12 cellular contexts compared by ENCODE assay signal in the genomic region with DNA sequence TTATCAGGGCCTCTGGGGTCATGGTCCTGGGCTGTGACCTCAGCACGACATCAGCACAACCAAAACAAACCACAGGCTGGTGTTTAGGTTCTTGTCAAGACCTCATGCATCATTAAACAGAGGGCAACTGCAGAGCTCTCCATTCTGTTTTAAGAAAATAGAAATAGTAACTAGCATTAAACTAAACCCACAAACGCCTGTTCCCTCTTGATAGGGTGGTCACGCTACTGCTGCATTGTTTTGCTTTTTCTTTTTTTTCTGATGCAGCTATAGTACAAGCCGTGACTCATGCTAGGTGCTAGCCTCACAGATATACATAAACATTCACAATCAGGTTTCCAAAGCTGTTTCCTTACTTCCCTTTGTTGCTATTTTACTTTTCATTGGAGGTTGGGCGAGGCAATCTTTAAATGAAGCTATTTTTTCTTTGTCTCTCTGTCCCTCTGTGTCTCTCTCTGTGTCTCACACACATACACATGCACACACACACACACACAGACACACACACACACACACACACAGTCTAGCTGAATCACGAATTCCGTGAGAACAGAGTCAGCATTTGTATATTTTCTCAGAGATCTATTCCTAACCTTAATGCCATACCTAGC.
DNase-seq lines count a peak whose midpoint lies in the region; ATAC-seq, FAIRE-seq and TF ChIP-seq lines count a peak whose summit lies in the region.
"Had no signal": no experiment of that assay in that cellular context is flagged by ENCODE, and none has a peak within 500 bp of the region (broad histone marks: within the 10 kb centered on the region; RNA-seq: fewer than 3 reads in every experiment).

No MANE protein-coding gene starts in this region.

- no peaks in the 10 kb centered on the region for H3K36me3 ChIP-seq in CD8-positive, alpha-beta memory T cell (ENCODE audit: insufficient read depth, low read length)

- H3K4me1 Mint-ChIP-seq in activated naive CD8-positive, alpha-beta T cell treated with anti-CD3 and anti-CD28 coated beads, Interleukin-2, amount 50 U/mL, for 24 hours, result no peaks in the 10 kb centered on the region
- peaks cover 3 to 19% (median 4%) of the 10 kb centered on the region in 3 donors for H3K4me1 Mint-ChIP-seq in CD8-positive, alpha-beta memory T cell

- H3K9me3 Mint-ChIP-seq in activated naive CD8-positive, alpha-beta T cell treated with anti-CD3 and anti-CD28 coated beads, Interleukin-2, amount 50 U/mL, for 24 hours, result peaks cover 25% of the 10 kb centered on the region
- peaks cover 4 to 21% (median 17%) of the 10 kb centered on the region in 5 donors for H3K9me3 Mint-ChIP-seq in CD8-positive, alpha-beta memory T cell

- no peak for FAIRE-seq in H54 (lab: Jason Lieb, UNC)

- DNase-seq in H54 (ENCODE audit: insufficient read length, low spot score), result peak; percentile 15
- peak; percentile 15 for DNase-seq in fibroblast of peridontal ligament (ENCODE audit: extremely low read depth)
- DNase-seq in renal cortical epithelial cell (ENCODE audit: low read depth), result peak; percentile 86
- no peak for DNase-seq in activated naive CD8-positive, alpha-beta T cell treated with anti-CD3 and anti-CD28 coated beads, Interleukin-2, amount 50 U/mL, for 24 hours
- DNase-seq in activated CD4-positive, CD25-positive, alpha-beta regulatory T cell treated with anti-CD3 and anti-CD28 coated beads, Interleukin-2, amount 50 U/mL, for 72 hours, result no peak
- DNase-seq in CD8-positive, alpha-beta memory T cell, result no peak
- DNase-seq in NCI-H510A (lab: John Stamatoyannopoulos, UW), result no peak
- DNase-seq: NCI-H446 treated with DMSO at 0.1 percent for 48 hours, retina had no signal

- H3K4me3 Mint-ChIP-seq in activated naive CD8-positive, alpha-beta T cell treated with anti-CD3 and anti-CD28 coated beads, Interleukin-2, amount 50 U/mL, for 24 hours, result no peak overlapping the region
- no peak overlapping the region for H3K4me3 Mint-ChIP-seq in CD8-positive, alpha-beta memory T cell

- CTCF ChIA-PET in CD8-positive, alpha-beta memory T cell (lab: Charles Lee), result no interaction called here

- POLR2A ChIA-PET in CD8-positive, alpha-beta memory T cell (lab: Charles Lee), result no interaction called here

- no peak for TF ChIP-seq POLR2A in H54 (IDR thresholded peaks at IDR 0.05; ENCODE audit: low read depth, low read length)

- H3K9me3 ChIP-seq in CD8-positive, alpha-beta memory T cell (ENCODE audit: low read length), result no peaks in the 10 kb centered on the region

- TF ChIP-seq CTCF in WI38 (IDR thresholded peaks at IDR 0.05; ENCODE audit: low read depth, low read length), result no peak

- H3K27me3 Mint-ChIP-seq in activated naive CD8-positive, alpha-beta T cell treated with anti-CD3 and anti-CD28 coated beads, Interleukin-2, amount 50 U/mL, for 24 hours, result no peaks in the 10 kb centered on the region
- H3K27me3 Mint-ChIP-seq in CD8-positive, alpha-beta memory T cell, result peaks cover 4 to 7% of the 10 kb centered on the region in 2 donors

- no peaks in the 10 kb centered on the region for H3K27me3 ChIP-seq in CD8-positive, alpha-beta memory T cell (ENCODE audit: insufficient read depth, low read length, poor library complexity, severe bottlenecking)

- no peak overlapping the region for H3K27ac Mint-ChIP-seq in activated naive CD8-positive, alpha-beta T cell treated with anti-CD3 and anti-CD28 coated beads, Interleukin-2, amount 50 U/mL, for 24 hours
- no peak overlapping the region for H3K27ac Mint-ChIP-seq in CD8-positive, alpha-beta memory T cell
- H3K27ac Mint-ChIP-seq: activated naive CD4-positive, alpha-beta T cell treated with anti-CD3 and anti-CD28 coated beads, Interleukin-2, amount 50 U/mL, for 72 hours had no signal

- no peak for ATAC-seq in activated naive CD8-positive, alpha-beta T cell treated with anti-CD3 and anti-CD28 coated beads, Interleukin-2, amount 50 U/mL, for 24 hours
- ATAC-seq: activated naive CD4-positive, alpha-beta T cell treated with anti-CD3 and anti-CD28 coated beads, Interleukin-2, amount 50 U/mL, for 72 hours had no signal

- H3K4me1 ChIP-seq in CD8-positive, alpha-beta memory T cell (ENCODE audit: insufficient read depth, low read length), result no peaks in the 10 kb centered on the region

- no peak overlapping the region for H3K27ac ChIP-seq in CD8-positive, alpha-beta memory T cell (ENCODE audit: low read depth, low read length)
- H3K27ac ChIP-seq: C4-2B had no signal

- 0 out of 2 replicates have a peak overlapping the region, but pooled peaks have one; percentile 2 for H3K4me3 ChIP-seq in WI38 (ENCODE audit: low read depth, low read length)
- no peak overlapping the region for H3K4me3 ChIP-seq in CD8-positive, alpha-beta memory T cell (ENCODE audit: low read length)

- no peaks in the 10 kb centered on the region for H3K36me3 Mint-ChIP-seq in activated naive CD8-positive, alpha-beta T cell treated with anti-CD3 and anti-CD28 coated beads, Interleukin-2, amount 50 U/mL, for 24 hours (ENCODE audit: low read depth)
- H3K36me3 Mint-ChIP-seq in CD8-positive, alpha-beta memory T cell, result peaks cover 0 to 10% (median 0%) of the 10 kb centered on the region in 3 donors
- H3K36me3 Mint-ChIP-seq: activated naive CD4-positive, alpha-beta T cell treated with anti-CD3 and anti-CD28 coated beads, Interleukin-2, amount 50 U/mL, for 72 hours had no signal

Comparison
In these comparisons a context has a peak if more than half of its experiments do, and no peak if none do; other contexts are left out.
1. DNase-seq: peak in H54 (single experiment), fibroblast of peridontal ligament (single experiment) and renal cortical epithelial cell (single experiment); none in activated naive CD8-positive, alpha-beta T cell treated with anti-CD3 and anti-CD28 coated beads, Interleukin-2, amount 50 U/mL, for 24 hours (single experiment), activated CD4-positive, CD25-positive, alpha-beta regulatory T cell treated with anti-CD3 and anti-CD28 coated beads, Interleukin-2, amount 50 U/mL, for 72 hours (single experiment), CD8-positive, alpha-beta memory T cell (0 of 5) and NCI-H510A (single experiment).